Comparison of ENCODE assay signal across 12 cellular contexts in the genomic region with DNA sequence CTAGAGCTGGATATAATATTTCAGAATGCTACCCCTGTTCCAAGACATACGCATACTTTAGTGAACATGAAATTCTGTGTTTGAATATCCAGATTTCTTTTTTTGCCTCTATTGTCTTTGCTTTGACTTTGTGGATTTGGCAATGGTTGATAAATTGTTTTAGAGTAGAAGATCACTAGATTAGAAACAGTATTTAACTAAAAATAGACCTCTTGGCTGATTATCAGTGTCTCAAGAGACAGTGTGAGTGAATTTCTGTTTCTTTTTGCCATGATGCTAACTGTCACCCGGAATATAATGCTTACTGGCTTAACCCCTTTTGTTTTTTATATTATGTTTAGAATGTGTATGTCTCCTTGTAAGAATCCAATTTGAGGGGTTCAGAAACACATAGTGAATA.
DNase-seq lines count a peak whose midpoint lies in the region; ATAC-seq, FAIRE-seq and TF ChIP-seq lines count a peak whose summit lies in the region.
"Had no signal": no experiment of that assay in that cellular context is flagged by ENCODE, and none has a peak within 500 bp of the region (broad histone marks: within the 10 kb centered on the region; RNA-seq: fewer than 3 reads in every experiment).

No MANE protein-coding gene starts in this region.

- no peak overlapping the region for H3K4me3 Mint-ChIP-seq in nephron
- H3K4me3 Mint-ChIP-seq in activated CD4-positive, alpha-beta T cell treated with anti-CD3 and anti-CD28 coated beads for 36 hours: no peak overlapping the region

- peak overlapping the region; percentile 3 for H3K4me2 ChIP-seq in Loucy (ENCODE audit: low read depth, low read length, poor library complexity, severe bottlenecking)

- H3K9me3 Mint-ChIP-seq in nephron: no peaks in the 10 kb centered on the region
- H3K9me3 Mint-ChIP-seq in activated CD4-positive, alpha-beta T cell treated with anti-CD3 and anti-CD28 coated beads for 36 hours (ENCODE audit: low read depth): no peaks in the 10 kb centered on the region

- H3K4me3 ChIP-seq in Loucy (ENCODE audit: low read length, poor library complexity, severe bottlenecking) (no peak overlapping the region), esophagus muscularis mucosa (no peak overlapping the region), gastrocnemius medialis (peak overlapping the region in 1 of 4 donors; percentile 21)

- no peak for TF ChIP-seq POLR2A in esophagus muscularis mucosa (IDR thresholded peaks at IDR 0.05; ENCODE audit: low read depth)
- no peak for TF ChIP-seq POLR2A in gastrocnemius medialis (IDR thresholded peaks at IDR 0.05)

- DNase-seq in esophagus muscularis mucosa (ENCODE audit: extremely low spot score) (no peak), gastrocnemius medialis (no peak), HuH-7 (ENCODE audit: low spot score) (no peak), GM19239 (ENCODE audit: insufficient read length, low spot score) (no peak)
- no peak for DNase-seq in activated CD4-positive, alpha-beta T cell treated with anti-CD3 and anti-CD28 coated beads for 36 hours
- DNase-seq: Karpas-422, NCI-H1417, NCI-H2029, NCI-H510A treated with DMSO at 0.1 percent for 48 hours had no signal

- H3K9me2 ChIP-seq in Loucy (replicated peaks; ENCODE audit: low read depth, low read length): no peaks in the 10 kb centered on the region

- intact Hi-C loops in esophagus muscularis mucosa (cut with DNase I) (no loop called here), gastrocnemius medialis (cut with DNase I; ENCODE audit: low total_unique reads) (no loop called here)
- intact Hi-C loops in activated CD4-positive, alpha-beta T cell treated with anti-CD3 and anti-CD28 coated beads for 36 hours (cut with DNase I, micrococcal nuclease): no loop called here

- no peaks in the 10 kb centered on the region for H3K36me3 Mint-ChIP-seq in nephron (ENCODE audit: low read depth)
- H3K36me3 Mint-ChIP-seq in activated CD4-positive, alpha-beta T cell treated with anti-CD3 and anti-CD28 coated beads for 36 hours (ENCODE audit: low read depth): no peaks in the 10 kb centered on the region

- peak in 1 of 2 donors; percentile 24 for ATAC-seq in gastrocnemius medialis
- no peak for ATAC-seq in activated CD4-positive, alpha-beta T cell treated with anti-CD3 and anti-CD28 coated beads for 36 hours

- H3K27ac Mint-ChIP-seq in nephron: peak overlapping the region; percentile 4 to 41 (median 14)
- H3K27ac Mint-ChIP-seq in activated CD4-positive, alpha-beta T cell treated with anti-CD3 and anti-CD28 coated beads for 36 hours: no peak overlapping the region

- H3K27ac ChIP-seq in esophagus muscularis mucosa (replicated peaks in 1 of 4) (peak overlapping the region; percentile 10 to 51 (median 38)), gastrocnemius medialis (peak overlapping the region in 3 of 4 donors; percentile 5 to 51 (median 16))

- TF ChIP-seq CTCF in Loucy (conservative IDR thresholded peaks at IDR 0.05; ENCODE audit: low read length) (no peak), esophagus muscularis mucosa (IDR thresholded peaks at IDR 0.05) (no peak), nephron (IDR thresholded peaks at IDR 0.05; ENCODE audit: unreplicated experiment in 3 of 3) (no peak), gastrocnemius medialis (IDR thresholded peaks at IDR 0.05 in 4 of 5, conservative IDR thresholded peaks at IDR 0.05 in 1 of 5) (no peak)

- H3K79me2 ChIP-seq in Loucy (ENCODE audit: insufficient read depth, low read length): peaks cover 21% of the 10 kb centered on the region; the same call in 1 of the 2 replicates

- no peak overlapping the region for H3K9ac ChIP-seq in Loucy (ENCODE audit: low read depth, low read length, poor library complexity, severe bottlenecking)

- H2AFZ ChIP-seq in Loucy (ENCODE audit: low read length): no peak overlapping the region

- no peak for FAIRE-seq in GM19239 (lab: Jason Lieb, UNC)
- FAIRE-seq: H54 had no signal

- 19% methylated on average over 2 of the region's 2 CpGs for WGBS in esophagus muscularis mucosa

- no peaks in the 10 kb centered on the region for H3K27me3 ChIP-seq in Loucy (ENCODE audit: insufficient read depth, low read length, poor library complexity, severe bottlenecking)
- no peaks in the 10 kb centered on the region for H3K27me3 ChIP-seq in esophagus muscularis mucosa
- H3K27me3 ChIP-seq in gastrocnemius medialis: no peaks in the 10 kb centered on the region

- POLR2A ChIA-PET in activated CD4-positive, alpha-beta T cell treated with anti-CD3 and anti-CD28 coated beads for 36 hours (lab: Charles Lee): no interaction called here

- H3F3A ChIP-seq in Loucy (ENCODE audit: low read depth): no peaks in the 10 kb centered on the region

- no peaks in the 10 kb centered on the region for H4K20me1 ChIP-seq in Loucy (ENCODE audit: insufficient read depth, low read length, poor library complexity, severe bottlenecking)

- peaks cover 41% of the 10 kb centered on the region for H3K4me1 ChIP-seq in Loucy (ENCODE audit: insufficient read depth, low read length, poor library complexity, severe bottlenecking)
- peaks cover 6 to 54% (median 43%) of the 10 kb centered on the region in 4 donors for H3K4me1 ChIP-seq in esophagus muscularis mucosa
- peaks cover 35 to 40% of the 10 kb centered on the region in 2 donors for H3K4me1 ChIP-seq in gastrocnemius medialis

- peaks cover 18% of the 10 kb centered on the region for H3K4me1 Mint-ChIP-seq in nephron
- H3K4me1 Mint-ChIP-seq in activated CD4-positive, alpha-beta T cell treated with anti-CD3 and anti-CD28 coated beads for 36 hours: no peaks in the 10 kb centered on the region

- in situ Hi-C loops in gastrocnemius medialis (cut with MboI; ENCODE audit: low sequenced_read_pairs in 4 of 4): no loop called here

- H3K36me3 ChIP-seq in Loucy (ENCODE audit: insufficient read depth, low read length): no peaks in the 10 kb centered on the region
- H3K36me3 ChIP-seq in esophagus muscularis mucosa: no peaks in the 10 kb centered on the region
- H3K36me3 ChIP-seq in gastrocnemius medialis: no peaks in the 10 kb centered on the region

- H3K9me3 ChIP-seq in Loucy (ENCODE audit: insufficient read depth, low read depth, low read length) (no peaks in the 10 kb centered on the region), esophagus muscularis mucosa (no peaks in the 10 kb centered on the region), gastrocnemius medialis (no peaks in the 10 kb centered on the region)

- CTCF ChIA-PET in activated CD4-positive, alpha-beta T cell treated with anti-CD3 and anti-CD28 coated beads for 36 hours (lab: Charles Lee): interaction anchor here (0.5 kb wide), 1 partner anchor 148 kb away, joined by 3 read pairs; no protein-coding TSS in a partner anchor

- no peaks in the 10 kb centered on the region for H3K27me3 Mint-ChIP-seq in nephron (ENCODE audit: low read depth)
- peaks cover 4% of the 10 kb centered on the region for H3K27me3 Mint-ChIP-seq in activated CD4-positive, alpha-beta T cell treated with anti-CD3 and anti-CD28 coated beads for 36 hours

- no peak for TF ChIP-seq EP300 in esophagus muscularis mucosa (IDR thresholded peaks at IDR 0.05)
